In genomic region chr6:110178626-110179405, GRCh38 we compare ENCODE assay signal across 8 cellular contexts. TPM values are rescaled to one million over a fixed set of nuclear protein-coding genes. Genes with fewer than 3 reads are reported as not detected.
DNase-seq lines count a peak whose midpoint lies in the region; ATAC-seq, FAIRE-seq and TF ChIP-seq lines count a peak whose summit lies in the region.

No MANE protein-coding gene starts in this region.

- H3K4me1 Mint-ChIP-seq in activated CD4-positive, alpha-beta memory T cell treated with anti-CD3 and anti-CD28 coated beads for 36 hours (ENCODE audit: low read depth), result peaks cover 4% of the 10 kb centered on the region

- peak; percentile 90 for FAIRE-seq in GM12892 (lab: Jason Lieb, UNC)

- no peak for DNase-seq in GM12892 (ENCODE audit: insufficient read length)
- DNase-seq in NCI-H69 (lab: John Stamatoyannopoulos, UW), result peak; percentile 84
- DNase-seq in activated CD4-positive, alpha-beta memory T cell treated with anti-CD3 and anti-CD28 coated beads for 36 hours, result peak; percentile 72
- peak; percentile 28 to 90 for DNase-seq in lower leg skin (ENCODE audit: low spot score in 2 of 2)
- peak; percentile 47 to 67 for DNase-seq in stimulated activated CD4-positive, alpha-beta T cell treated with anti-CD3 and anti-CD28 coated beads, Interleukin-4, amount 100 ng/mL, for 4 hours

- no peaks in the 10 kb centered on the region for H3K36me3 ChIP-seq in duodenal mucosa (ENCODE audit: control insufficient read depth in 1 of 2, insufficient read depth in 2 of 2, low read length in 2 of 2)

- peak overlapping the region; percentile 85 for H3K4me3 Mint-ChIP-seq in activated CD4-positive, alpha-beta memory T cell treated with anti-CD3 and anti-CD28 coated beads for 36 hours

- H3K27ac Mint-ChIP-seq in activated CD4-positive, alpha-beta memory T cell treated with anti-CD3 and anti-CD28 coated beads for 36 hours, result no peak overlapping the region

- TF ChIP-seq POLR2A in GM12892 (IDR thresholded peaks at IDR 0.05; ENCODE audit: low read depth, low read length) (no peak), lower leg skin (IDR thresholded peaks at IDR 0.05) (no peak)

- peak overlapping the region; percentile 22 to 52 for H3K9ac ChIP-seq in duodenal mucosa (ENCODE audit: low read depth in 1 of 2, low read length in 2 of 2)

- no peak overlapping the region for H3K27ac ChIP-seq in duodenal mucosa (ENCODE audit: low read depth, low read length)

- POLR2A ChIA-PET in activated CD4-positive, alpha-beta memory T cell treated with anti-CD3 and anti-CD28 coated beads for 36 hours (lab: Charles Lee), result interaction anchor here (1.1 kb wide), 1 partner anchor 796 kb away, joined by 3 read pairs; no protein-coding TSS in a partner anchor

- H3K4me3 ChIP-seq in duodenal mucosa (ENCODE audit: low read depth in 1 of 2, low read length in 2 of 2) (peak overlapping the region; percentile 98 to 100), lower leg skin (ENCODE audit: low read depth, poor library complexity, severe bottlenecking) (peak overlapping the region; percentile 73)

- peak; percentile 31 for ATAC-seq in HG03520 (IDR thresholded peaks at IDR 0.05; ENCODE audit: unreplicated experiment)
- ATAC-seq in HG02938 (IDR thresholded peaks at IDR 0.05; ENCODE audit: unreplicated experiment), result no peak

- intact Hi-C loops in activated CD4-positive, alpha-beta memory T cell treated with anti-CD3 and anti-CD28 coated beads for 36 hours (cut with micrococcal nuclease), result loop anchor here (1.0 to 2.0 kb wide), 3 partner anchors 56 to 1084 kb away; partner anchors contain the start of genes CEP57L1 and SESN1
- intact Hi-C loops in lower leg skin (cut with DNase I; ENCODE audit: low total_unique reads), result no loop called here

- TF ChIP-seq CTCF in lower leg skin (IDR thresholded peaks at IDR 0.05), result no peak

- peaks cover 28 to 33% of the 10 kb centered on the region in 2 donors for H3K4me1 ChIP-seq in duodenal mucosa (ENCODE audit: control insufficient read depth in 1 of 2, insufficient read depth in 2 of 2, low read length in 2 of 2)

- H3K9me3 ChIP-seq in duodenal mucosa (ENCODE audit: control insufficient read depth in 1 of 2, low read length in 2 of 2), result no peaks in the 10 kb centered on the region

- 0 to 1% methylated on average over 30 to 42 of the region's 66 CpGs for WGBS in lower leg skin, 2 donors

- H3K9me3 Mint-ChIP-seq in activated CD4-positive, alpha-beta memory T cell treated with anti-CD3 and anti-CD28 coated beads for 36 hours, result no peaks in the 10 kb centered on the region

- H3K27me3 ChIP-seq in duodenal mucosa (ENCODE audit: control insufficient read depth in 1 of 2, insufficient read depth in 2 of 2, low read length in 2 of 2), result no peaks in the 10 kb centered on the region

- H3K27me3 Mint-ChIP-seq in activated CD4-positive, alpha-beta memory T cell treated with anti-CD3 and anti-CD28 coated beads for 36 hours, result peaks cover 12% of the 10 kb centered on the region

- H3K36me3 Mint-ChIP-seq in activated CD4-positive, alpha-beta memory T cell treated with anti-CD3 and anti-CD28 coated beads for 36 hours, result no peaks in the 10 kb centered on the region

- CTCF ChIA-PET in activated CD4-positive, alpha-beta memory T cell treated with anti-CD3 and anti-CD28 coated beads for 36 hours (lab: Charles Lee), result interaction anchor here (0.6 to 2.3 kb wide), 9 partner anchors 11 to 905 kb away, joined by 3 to 6 read pairs (median 3); no protein-coding TSS in a partner anchor

RNA-seq across cellular contexts. Expression of gene WASF1, which starts 0.7 kb away (rescaled TPM):
- polyA plus RNA-seq in GM12892 (2012; ENCODE audit: missing spikeins), result 2.4 TPM
- total RNA-seq in activated CD4-positive, alpha-beta memory T cell treated with anti-CD3 and anti-CD28 coated beads for 36 hours, result 1 to 10 TPM; 1.9 to 2.6 TPM
- total RNA-seq in lower leg skin, result 1 to 10 TPM; 3.2 to 8.6 (median 7.6) TPM

RNA-seq across cellular contexts. Expression of gene CDC40, which starts 1.4 kb away (rescaled TPM):
- 20.4 TPM for polyA plus RNA-seq in GM12892 (2012; ENCODE audit: missing spikeins)
- 10 to 100 TPM; 26.2 to 30.2 TPM for total RNA-seq in activated CD4-positive, alpha-beta memory T cell treated with anti-CD3 and anti-CD28 coated beads for 36 hours
- total RNA-seq in lower leg skin, result 10 to 100 TPM; 11.5 to 19.2 (median 15.4) TPM
